Comparison of ENCODE assay signal across 1 cellular context in the genomic region with DNA sequence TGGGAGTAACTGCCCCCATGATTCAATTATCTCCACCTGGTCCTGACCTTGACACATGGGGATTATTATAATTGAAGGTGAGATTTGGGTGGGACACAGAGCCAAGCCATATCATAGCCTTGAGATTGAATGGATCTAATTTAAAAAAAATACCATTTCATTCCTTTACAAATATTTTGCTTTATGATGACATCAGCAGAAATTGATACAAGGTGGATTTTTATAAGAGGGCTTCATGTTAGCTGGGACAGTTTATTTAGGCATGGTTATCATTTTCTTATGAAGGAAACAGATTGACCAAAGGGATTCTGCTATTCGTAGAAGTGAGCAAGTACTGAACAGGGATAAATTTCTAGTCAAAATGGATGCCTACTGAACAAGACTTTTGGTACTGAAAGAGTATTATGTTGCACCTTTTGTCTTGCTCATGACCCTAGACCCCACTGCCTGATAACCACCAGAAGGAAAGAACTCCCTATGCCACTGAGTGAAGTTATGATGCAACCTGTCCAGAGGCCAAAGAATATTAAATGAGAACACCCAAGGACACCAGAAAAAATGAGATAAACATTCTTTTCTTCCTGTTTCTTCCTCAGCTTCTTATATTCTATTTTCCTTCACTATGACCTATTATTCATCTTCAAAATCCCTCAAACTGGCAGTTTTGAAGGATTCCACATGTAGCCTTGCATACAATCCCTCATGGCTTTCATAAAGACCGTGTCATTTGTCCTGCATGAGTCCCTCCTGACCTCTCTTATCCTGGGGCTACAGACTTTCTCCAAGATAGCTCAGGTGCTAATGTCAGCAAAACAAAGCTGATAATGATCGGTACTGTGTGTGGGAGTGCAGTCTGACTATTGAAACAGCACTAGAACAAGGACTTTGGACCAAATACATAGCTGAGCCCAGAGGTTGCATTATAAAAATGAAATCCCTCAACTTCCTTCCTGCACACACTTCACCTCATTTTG.
A peak's percentile ranks its signal among the peaks of the same experiment; 100 is the strongest.
TF ChIP-seq lines count a peak whose summit lies in the region.

No MANE protein-coding gene starts in this region.

TF ChIP-seq in K562, 482 proteins besides CTCF, POLR2A, EP300 and RAD21 (continued from another document and continues in another):
- TF ChIP-seq, protein P1, sequence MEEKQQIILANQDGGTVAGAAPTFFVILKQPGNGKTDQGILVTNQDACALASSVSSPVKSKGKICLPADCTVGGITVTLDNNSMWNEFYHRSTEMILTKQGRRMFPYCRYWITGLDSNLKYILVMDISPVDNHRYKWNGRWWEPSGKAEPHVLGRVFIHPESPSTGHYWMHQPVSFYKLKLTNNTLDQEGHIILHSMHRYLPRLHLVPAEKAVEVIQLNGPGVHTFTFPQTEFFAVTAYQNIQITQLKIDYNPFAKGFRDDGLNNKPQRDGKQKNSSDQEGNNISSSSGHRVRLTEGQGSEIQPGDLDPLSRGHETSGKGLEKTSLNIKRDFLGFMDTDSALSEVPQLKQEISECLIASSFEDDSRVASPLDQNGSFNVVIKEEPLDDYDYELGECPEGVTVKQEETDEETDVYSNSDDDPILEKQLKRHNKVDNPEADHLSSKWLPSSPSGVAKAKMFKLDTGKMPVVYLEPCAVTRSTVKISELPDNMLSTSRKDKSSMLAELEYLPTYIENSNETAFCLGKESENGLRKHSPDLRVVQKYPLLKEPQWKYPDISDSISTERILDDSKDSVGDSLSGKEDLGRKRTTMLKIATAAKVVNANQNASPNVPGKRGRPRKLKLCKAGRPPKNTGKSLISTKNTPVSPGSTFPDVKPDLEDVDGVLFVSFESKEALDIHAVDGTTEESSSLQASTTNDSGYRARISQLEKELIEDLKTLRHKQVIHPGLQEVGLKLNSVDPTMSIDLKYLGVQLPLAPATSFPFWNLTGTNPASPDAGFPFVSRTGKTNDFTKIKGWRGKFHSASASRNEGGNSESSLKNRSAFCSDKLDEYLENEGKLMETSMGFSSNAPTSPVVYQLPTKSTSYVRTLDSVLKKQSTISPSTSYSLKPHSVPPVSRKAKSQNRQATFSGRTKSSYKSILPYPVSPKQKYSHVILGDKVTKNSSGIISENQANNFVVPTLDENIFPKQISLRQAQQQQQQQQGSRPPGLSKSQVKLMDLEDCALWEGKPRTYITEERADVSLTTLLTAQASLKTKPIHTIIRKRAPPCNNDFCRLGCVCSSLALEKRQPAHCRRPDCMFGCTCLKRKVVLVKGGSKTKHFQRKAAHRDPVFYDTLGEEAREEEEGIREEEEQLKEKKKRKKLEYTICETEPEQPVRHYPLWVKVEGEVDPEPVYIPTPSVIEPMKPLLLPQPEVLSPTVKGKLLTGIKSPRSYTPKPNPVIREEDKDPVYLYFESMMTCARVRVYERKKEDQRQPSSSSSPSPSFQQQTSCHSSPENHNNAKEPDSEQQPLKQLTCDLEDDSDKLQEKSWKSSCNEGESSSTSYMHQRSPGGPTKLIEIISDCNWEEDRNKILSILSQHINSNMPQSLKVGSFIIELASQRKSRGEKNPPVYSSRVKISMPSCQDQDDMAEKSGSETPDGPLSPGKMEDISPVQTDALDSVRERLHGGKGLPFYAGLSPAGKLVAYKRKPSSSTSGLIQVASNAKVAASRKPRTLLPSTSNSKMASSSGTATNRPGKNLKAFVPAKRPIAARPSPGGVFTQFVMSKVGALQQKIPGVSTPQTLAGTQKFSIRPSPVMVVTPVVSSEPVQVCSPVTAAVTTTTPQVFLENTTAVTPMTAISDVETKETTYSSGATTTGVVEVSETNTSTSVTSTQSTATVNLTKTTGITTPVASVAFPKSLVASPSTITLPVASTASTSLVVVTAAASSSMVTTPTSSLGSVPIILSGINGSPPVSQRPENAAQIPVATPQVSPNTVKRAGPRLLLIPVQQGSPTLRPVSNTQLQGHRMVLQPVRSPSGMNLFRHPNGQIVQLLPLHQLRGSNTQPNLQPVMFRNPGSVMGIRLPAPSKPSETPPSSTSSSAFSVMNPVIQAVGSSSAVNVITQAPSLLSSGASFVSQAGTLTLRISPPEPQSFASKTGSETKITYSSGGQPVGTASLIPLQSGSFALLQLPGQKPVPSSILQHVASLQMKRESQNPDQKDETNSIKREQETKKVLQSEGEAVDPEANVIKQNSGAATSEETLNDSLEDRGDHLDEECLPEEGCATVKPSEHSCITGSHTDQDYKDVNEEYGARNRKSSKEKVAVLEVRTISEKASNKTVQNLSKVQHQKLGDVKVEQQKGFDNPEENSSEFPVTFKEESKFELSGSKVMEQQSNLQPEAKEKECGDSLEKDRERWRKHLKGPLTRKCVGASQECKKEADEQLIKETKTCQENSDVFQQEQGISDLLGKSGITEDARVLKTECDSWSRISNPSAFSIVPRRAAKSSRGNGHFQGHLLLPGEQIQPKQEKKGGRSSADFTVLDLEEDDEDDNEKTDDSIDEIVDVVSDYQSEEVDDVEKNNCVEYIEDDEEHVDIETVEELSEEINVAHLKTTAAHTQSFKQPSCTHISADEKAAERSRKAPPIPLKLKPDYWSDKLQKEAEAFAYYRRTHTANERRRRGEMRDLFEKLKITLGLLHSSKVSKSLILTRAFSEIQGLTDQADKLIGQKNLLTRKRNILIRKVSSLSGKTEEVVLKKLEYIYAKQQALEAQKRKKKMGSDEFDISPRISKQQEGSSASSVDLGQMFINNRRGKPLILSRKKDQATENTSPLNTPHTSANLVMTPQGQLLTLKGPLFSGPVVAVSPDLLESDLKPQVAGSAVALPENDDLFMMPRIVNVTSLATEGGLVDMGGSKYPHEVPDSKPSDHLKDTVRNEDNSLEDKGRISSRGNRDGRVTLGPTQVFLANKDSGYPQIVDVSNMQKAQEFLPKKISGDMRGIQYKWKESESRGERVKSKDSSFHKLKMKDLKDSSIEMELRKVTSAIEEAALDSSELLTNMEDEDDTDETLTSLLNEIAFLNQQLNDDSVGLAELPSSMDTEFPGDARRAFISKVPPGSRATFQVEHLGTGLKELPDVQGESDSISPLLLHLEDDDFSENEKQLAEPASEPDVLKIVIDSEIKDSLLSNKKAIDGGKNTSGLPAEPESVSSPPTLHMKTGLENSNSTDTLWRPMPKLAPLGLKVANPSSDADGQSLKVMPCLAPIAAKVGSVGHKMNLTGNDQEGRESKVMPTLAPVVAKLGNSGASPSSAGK (IDR thresholded peaks at IDR 0.05): 0 out of 2 replicates have a peak, but pooled peaks have one; percentile 19
- TF ChIP-seq TAL1 (IDR thresholded peaks at IDR 0.05): peak; percentile 67
- TF ChIP-seq CBX1 (IDR thresholded peaks at IDR 0.05; ENCODE audit: low read depth): no peak
- TF ChIP-seq ZNF263 (CRISPR knock-in tag; IDR thresholded peaks at IDR 0.05; ENCODE audit: borderline replicate concordance): no peak
- no peak for TF ChIP-seq NEUROD1 (IDR thresholded peaks at IDR 0.05; ENCODE audit: borderline replicate concordance, low read depth, low read length, partially characterized antibody)
- TF ChIP-seq HLTF (IDR thresholded peaks at IDR 0.05): no peak
- TF ChIP-seq, protein P2, sequence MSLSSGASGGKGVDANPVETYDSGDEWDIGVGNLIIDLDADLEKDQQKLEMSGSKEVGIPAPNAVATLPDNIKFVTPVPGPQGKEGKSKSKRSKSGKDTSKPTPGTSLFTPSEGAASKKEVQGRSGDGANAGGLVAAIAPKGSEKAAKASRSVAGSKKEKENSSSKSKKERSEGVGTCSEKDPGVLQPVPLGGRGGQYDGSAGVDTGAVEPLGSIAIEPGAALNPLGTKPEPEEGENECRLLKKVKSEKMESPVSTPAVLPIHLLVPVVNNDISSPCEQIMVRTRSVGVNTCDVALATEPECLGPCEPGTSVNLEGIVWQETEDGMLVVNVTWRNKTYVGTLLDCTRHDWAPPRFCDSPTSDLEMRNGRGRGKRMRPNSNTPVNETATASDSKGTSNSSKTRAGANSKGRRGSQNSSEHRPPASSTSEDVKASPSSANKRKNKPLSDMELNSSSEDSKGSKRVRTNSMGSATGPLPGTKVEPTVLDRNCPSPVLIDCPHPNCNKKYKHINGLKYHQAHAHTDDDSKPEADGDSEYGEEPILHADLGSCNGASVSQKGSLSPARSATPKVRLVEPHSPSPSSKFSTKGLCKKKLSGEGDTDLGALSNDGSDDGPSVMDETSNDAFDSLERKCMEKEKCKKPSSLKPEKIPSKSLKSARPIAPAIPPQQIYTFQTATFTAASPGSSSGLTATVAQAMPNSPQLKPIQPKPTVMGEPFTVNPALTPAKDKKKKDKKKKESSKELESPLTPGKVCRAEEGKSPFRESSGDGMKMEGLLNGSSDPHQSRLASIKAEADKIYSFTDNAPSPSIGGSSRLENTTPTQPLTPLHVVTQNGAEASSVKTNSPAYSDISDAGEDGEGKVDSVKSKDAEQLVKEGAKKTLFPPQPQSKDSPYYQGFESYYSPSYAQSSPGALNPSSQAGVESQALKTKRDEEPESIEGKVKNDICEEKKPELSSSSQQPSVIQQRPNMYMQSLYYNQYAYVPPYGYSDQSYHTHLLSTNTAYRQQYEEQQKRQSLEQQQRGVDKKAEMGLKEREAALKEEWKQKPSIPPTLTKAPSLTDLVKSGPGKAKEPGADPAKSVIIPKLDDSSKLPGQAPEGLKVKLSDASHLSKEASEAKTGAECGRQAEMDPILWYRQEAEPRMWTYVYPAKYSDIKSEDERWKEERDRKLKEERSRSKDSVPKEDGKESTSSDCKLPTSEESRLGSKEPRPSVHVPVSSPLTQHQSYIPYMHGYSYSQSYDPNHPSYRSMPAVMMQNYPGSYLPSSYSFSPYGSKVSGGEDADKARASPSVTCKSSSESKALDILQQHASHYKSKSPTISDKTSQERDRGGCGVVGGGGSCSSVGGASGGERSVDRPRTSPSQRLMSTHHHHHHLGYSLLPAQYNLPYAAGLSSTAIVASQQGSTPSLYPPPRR (CRISPR knock-in tag; IDR thresholded peaks at IDR 0.05; ENCODE audit: borderline replicate concordance): no peak
- 0 out of 2 replicates have a peak, but pooled peaks have one; percentile 42 for TF ChIP-seq CBFA2T2 (conservative IDR thresholded peaks at IDR 0.05)
- TF ChIP-seq, protein P3, sequence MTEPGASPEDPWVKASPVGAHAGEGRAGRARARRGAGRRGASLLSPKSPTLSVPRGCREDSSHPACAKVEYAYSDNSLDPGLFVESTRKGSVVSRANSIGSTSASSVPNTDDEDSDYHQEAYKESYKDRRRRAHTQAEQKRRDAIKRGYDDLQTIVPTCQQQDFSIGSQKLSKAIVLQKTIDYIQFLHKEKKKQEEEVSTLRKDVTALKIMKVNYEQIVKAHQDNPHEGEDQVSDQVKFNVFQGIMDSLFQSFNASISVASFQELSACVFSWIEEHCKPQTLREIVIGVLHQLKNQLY (CRISPR knock-in tag; conservative IDR thresholded peaks at IDR 0.05): no peak
- no peak for TF ChIP-seq NFIC (IDR thresholded peaks at IDR 0.05)
- TF ChIP-seq U2AF2 (optimal IDR thresholded peaks at IDR 0.05; ENCODE audit: low read depth, low read length): no peak
- TF ChIP-seq CSDE1 (IDR thresholded peaks at IDR 0.05): no peak
- TF ChIP-seq, protein P4, sequence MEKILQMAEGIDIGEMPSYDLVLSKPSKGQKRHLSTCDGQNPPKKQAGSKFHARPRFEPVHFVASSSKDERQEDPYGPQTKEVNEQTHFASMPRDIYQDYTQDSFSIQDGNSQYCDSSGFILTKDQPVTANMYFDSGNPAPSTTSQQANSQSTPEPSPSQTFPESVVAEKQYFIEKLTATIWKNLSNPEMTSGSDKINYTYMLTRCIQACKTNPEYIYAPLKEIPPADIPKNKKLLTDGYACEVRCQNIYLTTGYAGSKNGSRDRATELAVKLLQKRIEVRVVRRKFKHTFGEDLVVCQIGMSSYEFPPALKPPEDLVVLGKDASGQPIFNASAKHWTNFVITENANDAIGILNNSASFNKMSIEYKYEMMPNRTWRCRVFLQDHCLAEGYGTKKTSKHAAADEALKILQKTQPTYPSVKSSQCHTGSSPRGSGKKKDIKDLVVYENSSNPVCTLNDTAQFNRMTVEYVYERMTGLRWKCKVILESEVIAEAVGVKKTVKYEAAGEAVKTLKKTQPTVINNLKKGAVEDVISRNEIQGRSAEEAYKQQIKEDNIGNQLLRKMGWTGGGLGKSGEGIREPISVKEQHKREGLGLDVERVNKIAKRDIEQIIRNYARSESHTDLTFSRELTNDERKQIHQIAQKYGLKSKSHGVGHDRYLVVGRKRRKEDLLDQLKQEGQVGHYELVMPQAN (IDR thresholded peaks at IDR 0.05; ENCODE audit: borderline replicate concordance): no peak
- no peak for TF ChIP-seq FOXK1 (CRISPR knock-in tag; IDR thresholded peaks at IDR 0.05; ENCODE audit: borderline replicate concordance)
- 0 out of 2 replicates have a peak, but pooled peaks have one; percentile 6 for TF ChIP-seq NFE2 (IDR thresholded peaks at IDR 0.05; ENCODE audit: low read depth)
- TF ChIP-seq, protein P5, sequence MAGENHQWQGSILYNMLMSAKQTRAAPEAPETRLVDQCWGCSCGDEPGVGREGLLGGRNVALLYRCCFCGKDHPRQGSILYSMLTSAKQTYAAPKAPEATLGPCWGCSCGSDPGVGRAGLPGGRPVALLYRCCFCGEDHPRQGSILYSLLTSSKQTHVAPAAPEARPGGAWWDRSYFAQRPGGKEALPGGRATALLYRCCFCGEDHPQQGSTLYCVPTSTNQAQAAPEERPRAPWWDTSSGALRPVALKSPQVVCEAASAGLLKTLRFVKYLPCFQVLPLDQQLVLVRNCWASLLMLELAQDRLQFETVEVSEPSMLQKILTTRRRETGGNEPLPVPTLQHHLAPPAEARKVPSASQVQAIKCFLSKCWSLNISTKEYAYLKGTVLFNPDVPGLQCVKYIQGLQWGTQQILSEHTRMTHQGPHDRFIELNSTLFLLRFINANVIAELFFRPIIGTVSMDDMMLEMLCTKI (IDR thresholded peaks at IDR 0.05; ENCODE audit: partially characterized antibody): no peak
- TF ChIP-seq MAFG (tag; conservative IDR thresholded peaks at IDR 0.05): peak; percentile 75
- TF ChIP-seq, protein P6, sequence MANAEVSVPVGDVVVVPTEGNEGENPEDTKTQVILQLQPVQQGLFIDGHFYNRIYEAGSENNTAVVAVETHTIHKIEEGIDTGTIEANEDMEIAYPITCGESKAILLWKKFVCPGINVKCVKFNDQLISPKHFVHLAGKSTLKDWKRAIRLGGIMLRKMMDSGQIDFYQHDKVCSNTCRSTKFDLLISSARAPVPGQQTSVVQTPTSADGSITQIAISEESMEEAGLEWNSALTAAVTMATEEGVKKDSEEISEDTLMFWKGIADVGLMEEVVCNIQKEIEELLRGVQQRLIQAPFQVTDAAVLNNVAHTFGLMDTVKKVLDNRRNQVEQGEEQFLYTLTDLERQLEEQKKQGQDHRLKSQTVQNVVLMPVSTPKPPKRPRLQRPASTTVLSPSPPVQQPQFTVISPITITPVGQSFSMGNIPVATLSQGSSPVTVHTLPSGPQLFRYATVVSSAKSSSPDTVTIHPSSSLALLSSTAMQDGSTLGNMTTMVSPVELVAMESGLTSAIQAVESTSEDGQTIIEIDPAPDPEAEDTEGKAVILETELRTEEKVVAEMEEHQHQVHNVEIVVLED (CRISPR knock-in tag; IDR thresholded peaks at IDR 0.05): no peak
- TF ChIP-seq MTA2 (IDR thresholded peaks at IDR 0.05; ENCODE audit: low read depth): no peak
- TF ChIP-seq CCNT2 (IDR thresholded peaks at IDR 0.05; ENCODE audit: borderline replicate concordance, extremely low read depth, insufficient read length, low read depth, low read length): peak; percentile 49
- 0 out of 2 replicates have a peak, but pooled peaks have one; percentile 26 for TF ChIP-seq KLF16 (IDR thresholded peaks at IDR 0.05)
- no peak for TF ChIP-seq POLR3A (IDR thresholded peaks at IDR 0.05; ENCODE audit: borderline replicate concordance, extremely low read depth, insufficient read depth, insufficient read length)
- no peak for TF ChIP-seq CBX3 (IDR thresholded peaks at IDR 0.05; ENCODE audit: borderline replicate concordance in 1 of 2, low read length in 2 of 2)
- no peak for TF ChIP-seq PYGO2 (tag; IDR thresholded peaks at IDR 0.05)
